28 cellular contexts compared by ENCODE assay signal in genomic region chr10:124321433-124322072, GRCh38.
"Had no signal": no experiment of that assay in that cellular context is flagged by ENCODE, and none has a peak within 500 bp of the region (broad histone marks: within the 10 kb centered on the region; RNA-seq: fewer than 3 reads in every experiment).

No MANE protein-coding gene starts in this region.

- H3K79me2 ChIP-seq: hepatocyte had no signal

- H3K9me3 ChIP-seq: gastroesophageal sphincter, neutrophil, pancreas, psoas muscle, upper lobe of left lung had no signal

- H3K4me1 ChIP-seq: gastroesophageal sphincter, pancreas, psoas muscle, upper lobe of left lung had no signal

- H3K27ac Mint-ChIP-seq: activated CD4-positive, alpha-beta T cell treated with anti-CD3 and anti-CD28 coated beads, Interleukin-2, amount 10 ng/mL, durations not matched to agents 24 days and 14 days; activated naive CD4-positive, alpha-beta T cell treated with anti-CD3 and anti-CD28 coated beads, Interleukin-2, amount 50 U/mL, for 72 hours; memory B cell; natural killer cell treated with Interleukin-12 subunit alpha and Interleukin-12 subunit beta and Interleukin-15 and Interleukin-18, amount 100 ng/mL, for 72 hours; stimulated activated memory B cell treated with anti-CD40 and anti-IgM and Interleukin-4, amounts not matched to agents 10 μg/mL and 1 μg/mL and 100 μg/mL, for 72 hours; T-helper 1 cell treated with Interleukin-12 subunit alpha and Interleukin-12 subunit beta and Interleukin-4 antibody, amounts not matched to agents 30 μg/mL and 1 μg/mL, for 36 hours had no signal

- ATAC-seq: activated CD4-positive, CD25-positive, alpha-beta regulatory T cell treated with anti-CD3 and anti-CD28 coated beads, Interleukin-2, amount 50 U/mL, for 24 hours; activated naive CD4-positive, alpha-beta T cell treated with anti-CD3 and anti-CD28 coated beads, Interleukin-2, amount 50 U/mL, for 72 hours; gastroesophageal sphincter; left colon; psoas muscle; stimulated activated memory B cell treated with anti-CD40 and anti-IgM and Interleukin-4, amounts not matched to agents 10 μg/mL and 1 μg/mL and 100 μg/mL, for 72 hours; stimulated activated naive CD8-positive, alpha-beta T cell treated with anti-CD3 and anti-CD28 coated beads, Interleukin-15, amount 100 ng/mL, for 72 hours had no signal

- H3K4me3 ChIP-seq: gastroesophageal sphincter, hepatocyte, pancreas, psoas muscle, SK-N-MC, smooth muscle cell, upper lobe of left lung had no signal

- H3K36me3 ChIP-seq: gastroesophageal sphincter, neutrophil, pancreas, upper lobe of left lung had no signal

- H3K9me3 Mint-ChIP-seq: activated CD4-positive, alpha-beta T cell treated with anti-CD3 and anti-CD28 coated beads, Interleukin-2, amount 10 ng/mL, durations not matched to agents 24 days and 14 days; activated naive CD4-positive, alpha-beta T cell treated with anti-CD3 and anti-CD28 coated beads, Interleukin-2, amount 50 U/mL, for 72 hours; central memory CD8-positive, alpha-beta T cell; memory B cell; natural killer cell treated with Interleukin-12 subunit alpha and Interleukin-12 subunit beta and Interleukin-15 and Interleukin-18, amount 100 ng/mL, for 72 hours; stimulated activated memory B cell treated with anti-CD40 and anti-IgM and Interleukin-4, amounts not matched to agents 10 μg/mL and 1 μg/mL and 100 μg/mL, for 72 hours; stimulated activated naive CD8-positive, alpha-beta T cell treated with anti-CD3 and anti-CD28 coated beads, Interleukin-15, amount 100 ng/mL, for 72 hours; T-helper 1 cell treated with Interleukin-12 subunit alpha and Interleukin-12 subunit beta and Interleukin-4 antibody, amounts not matched to agents 30 μg/mL and 1 μg/mL, for 36 hours had no signal

- DNase-seq: activated CD4-positive, alpha-beta T cell treated with anti-CD3 and anti-CD28 coated beads, Interleukin-2, amount 10 ng/mL, durations not matched to agents 24 days and 14 days; activated naive CD4-positive, alpha-beta T cell; activated T-cell treated with anti-CD3 and anti-CD28 coated beads, Interleukin-2, amount 50 U/mL, for 48 hours; effector CD8-positive, alpha-beta T cell; kidney; left colon; psoas muscle; stimulated activated CD4-positive, alpha-beta T cell treated with anti-CD3 and anti-CD28 coated beads, Interleukin-1b, Interleukin-23, amount 100 ng/mL, for 48 hours; stimulated activated CD4-positive, alpha-beta T cell treated with anti-CD3 and anti-CD28 coated beads, Interleukin-4, amount 100 ng/mL, for 4 hours; stimulated activated CD8-positive, alpha-beta memory T cell treated with anti-CD3 and anti-CD28 coated beads, Interleukin-4, amount 100 ng/mL, for 48 hours; stimulated activated naive CD8-positive, alpha-beta T cell treated with anti-CD3 and anti-CD28 coated beads, Interleukin-15, amount 100 ng/mL, for 72 hours; substantia nigra; T-helper 9 cell had no signal

- H3K4me2 ChIP-seq: hepatocyte, smooth muscle cell had no signal

- H3K27ac ChIP-seq: gastroesophageal sphincter, hepatocyte, neutrophil, pancreas, psoas muscle, SK-N-MC, upper lobe of left lung, VCaP had no signal

- H3K36me3 Mint-ChIP-seq: activated naive CD4-positive, alpha-beta T cell treated with anti-CD3 and anti-CD28 coated beads, Interleukin-2, amount 50 U/mL, for 72 hours; memory B cell; natural killer cell treated with Interleukin-12 subunit alpha and Interleukin-12 subunit beta and Interleukin-15 and Interleukin-18, amount 100 ng/mL, for 72 hours; stimulated activated memory B cell treated with anti-CD40 and anti-IgM and Interleukin-4, amounts not matched to agents 10 μg/mL and 1 μg/mL and 100 μg/mL, for 72 hours had no signal

- H2AFZ ChIP-seq: hepatocyte had no signal

- H3K27me3 ChIP-seq: gastroesophageal sphincter, hepatocyte, neutrophil, pancreas, upper lobe of left lung had no signal

- H3K4me1 Mint-ChIP-seq: activated CD4-positive, alpha-beta T cell treated with anti-CD3 and anti-CD28 coated beads, Interleukin-2, amount 10 ng/mL, durations not matched to agents 24 days and 14 days; central memory CD8-positive, alpha-beta T cell; memory B cell; stimulated activated memory B cell treated with anti-CD40 and anti-IgM and Interleukin-4, amounts not matched to agents 10 μg/mL and 1 μg/mL and 100 μg/mL, for 72 hours; stimulated activated naive CD8-positive, alpha-beta T cell treated with anti-CD3 and anti-CD28 coated beads, Interleukin-15, amount 100 ng/mL, for 72 hours had no signal

- H3K4me3 Mint-ChIP-seq: activated CD4-positive, alpha-beta T cell treated with anti-CD3 and anti-CD28 coated beads, Interleukin-2, amount 10 ng/mL, durations not matched to agents 24 days and 14 days; central memory CD8-positive, alpha-beta T cell; memory B cell; natural killer cell treated with Interleukin-12 subunit alpha and Interleukin-12 subunit beta and Interleukin-15 and Interleukin-18, amount 100 ng/mL, for 72 hours; stimulated activated memory B cell treated with anti-CD40 and anti-IgM and Interleukin-4, amounts not matched to agents 10 μg/mL and 1 μg/mL and 100 μg/mL, for 72 hours; stimulated activated naive CD8-positive, alpha-beta T cell treated with anti-CD3 and anti-CD28 coated beads, Interleukin-15, amount 100 ng/mL, for 72 hours; T-helper 1 cell treated with Interleukin-12 subunit alpha and Interleukin-12 subunit beta and Interleukin-4 antibody, amounts not matched to agents 30 μg/mL and 1 μg/mL, for 36 hours had no signal

- H3K27me3 Mint-ChIP-seq: activated CD4-positive, alpha-beta T cell treated with anti-CD3 and anti-CD28 coated beads, Interleukin-2, amount 10 ng/mL, durations not matched to agents 24 days and 14 days; stimulated activated naive CD8-positive, alpha-beta T cell treated with anti-CD3 and anti-CD28 coated beads, Interleukin-15, amount 100 ng/mL, for 72 hours had no signal
